Comparison of ENCODE assay signal across 21 cellular contexts in the genomic region with DNA sequence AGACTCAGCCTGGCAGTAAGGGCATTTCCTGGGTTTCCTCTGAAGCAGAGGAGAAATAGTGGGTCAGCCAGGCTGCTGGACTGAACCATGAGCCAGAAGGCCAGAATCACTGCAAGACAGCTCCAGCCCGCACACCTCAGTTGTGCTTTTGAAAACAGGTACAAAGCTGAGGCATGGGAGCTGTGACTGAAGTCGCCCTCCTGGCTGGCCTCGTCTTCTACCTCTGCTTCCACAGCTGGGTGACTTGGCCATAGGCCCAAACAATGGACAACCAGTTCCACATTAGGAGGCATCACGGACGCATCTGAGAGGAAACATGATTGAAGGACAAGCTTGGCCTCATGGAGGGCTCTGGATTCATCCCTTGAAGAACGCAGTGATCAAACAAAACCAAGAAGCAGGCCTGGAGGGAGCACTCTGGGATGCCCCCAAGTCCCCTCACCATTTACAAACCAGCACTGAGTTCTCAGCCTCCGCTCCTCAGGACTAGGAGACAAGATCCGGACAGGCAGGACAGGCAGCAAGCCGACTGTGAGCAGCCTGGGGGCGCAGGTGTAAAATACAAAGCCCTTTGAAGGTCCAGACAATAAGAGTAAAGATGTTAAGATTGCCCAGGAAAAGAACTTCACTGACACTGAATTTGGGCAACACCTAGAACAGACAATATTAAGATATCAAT.
DNase-seq lines count a peak whose midpoint lies in the region; ATAC-seq, FAIRE-seq and TF ChIP-seq lines count a peak whose summit lies in the region.
"Had no signal": no experiment of that assay in that cellular context is flagged by ENCODE, and none has a peak within 500 bp of the region (broad histone marks: within the 10 kb centered on the region; RNA-seq: fewer than 3 reads in every experiment).

No MANE protein-coding gene starts in this region.

- no peak for ATAC-seq in CD4-positive, CD25-positive, alpha-beta regulatory T cell (ENCODE audit: low read depth in 2 of 2)
- no peak for ATAC-seq in GM21619 (IDR thresholded peaks at IDR 0.05; ENCODE audit: unreplicated experiment)
- no peak for ATAC-seq in HG03469 (IDR thresholded peaks at IDR 0.05; ENCODE audit: unreplicated experiment)

- FAIRE-seq in GM12891 (lab: Jason Lieb, UNC): no peak
- FAIRE-seq: D721Med, islet of Langerhans had no signal

- CTCF ChIA-PET in RWPE1 (lab: Yijun Ruan, JAX): interaction anchor here (0.7 to 1.1 kb wide), 3 partner anchors 147 to 193 kb away, joined by 4 read pairs; no protein-coding TSS in a partner anchor

- intact Hi-C loops in posterior vena cava (cut with DNase I): loop anchor here in 1 of 2 donors (10.0 kb wide), 1 partner anchor 74 kb away; a partner anchor contains a TSS

- 93 to 96% methylated on average over 9 to 10 of the region's 10 CpGs for WGBS in endodermal cell (ENCODE audit: insufficient coverage in 1 of 2, insufficient read length in 1 of 2), 2 experiments

- H3K27ac Mint-ChIP-seq in CD4-positive, CD25-positive, alpha-beta regulatory T cell: peak overlapping the region; percentile 20 to 87 (median 51)
- no peak overlapping the region for H3K27ac Mint-ChIP-seq in endodermal cell
- H3K27ac Mint-ChIP-seq: activated CD4-positive, alpha-beta T cell treated with anti-CD3 and anti-CD28 coated beads, Interleukin-2, amount 10 ng/mL, durations not matched to agents 7 days and 5 days; T-helper 2 cell treated with Interferon-gamma antibody and Interleukin-4, amounts not matched to agents 5 μg/mL and 100 μg/mL, for 36 hours had no signal

- no peaks in the 10 kb centered on the region for H3K27me3 Mint-ChIP-seq in CD4-positive, CD25-positive, alpha-beta regulatory T cell
- H3K27me3 Mint-ChIP-seq in endodermal cell (ENCODE audit: insufficient read depth): no peaks in the 10 kb centered on the region
- H3K27me3 Mint-ChIP-seq: activated CD4-positive, alpha-beta T cell treated with anti-CD3 and anti-CD28 coated beads, Interleukin-2, amount 10 ng/mL, durations not matched to agents 7 days and 5 days; IgD-negative memory B cell had no signal

- no peak overlapping the region for H3K27ac ChIP-seq in CD4-positive, CD25-positive, alpha-beta regulatory T cell (ENCODE audit: insufficient read depth, low read length, poor library complexity, severe bottlenecking)
- peak overlapping the region; percentile 39 for H3K27ac ChIP-seq in RWPE1
- peak overlapping the region; percentile 32 for H3K27ac ChIP-seq in endodermal cell (ENCODE audit: low read depth, low read length)
- H3K27ac ChIP-seq: brain microvascular endothelial cell, VCaP had no signal

- H3K4me1 ChIP-seq in CD4-positive, CD25-positive, alpha-beta regulatory T cell (ENCODE audit: control insufficient read depth, insufficient read depth, low read length, poor library complexity, severe bottlenecking): no peaks in the 10 kb centered on the region
- H3K4me1 ChIP-seq in endodermal cell (ENCODE audit: control insufficient read depth, insufficient read depth, low read length): no peaks in the 10 kb centered on the region

- H3K4me3 ChIP-seq in CD4-positive, CD25-positive, alpha-beta regulatory T cell (ENCODE audit: low read depth, low read length): no peak overlapping the region
- no peak overlapping the region for H3K4me3 ChIP-seq in endodermal cell (ENCODE audit: low read length)
- H3K4me3 ChIP-seq: skin epidermis had no signal

- TF ChIP-seq POLR2A in GM12891 (IDR thresholded peaks at IDR 0.05; ENCODE audit: low read depth, low read length): no peak

- H3K27me3 ChIP-seq in CD4-positive, CD25-positive, alpha-beta regulatory T cell (ENCODE audit: control insufficient read depth, insufficient read depth, low read length): no peaks in the 10 kb centered on the region
- H3K27me3 ChIP-seq in endodermal cell (ENCODE audit: control insufficient read depth, insufficient read depth, low read length, poor library complexity, severe bottlenecking): no peaks in the 10 kb centered on the region
- H3K27me3 ChIP-seq: brain microvascular endothelial cell had no signal

- TF ChIP-seq CTCF in RWPE1 (conservative IDR thresholded peaks at IDR 0.05; ENCODE audit: low read depth) (no peak), endodermal cell (conservative IDR thresholded peaks at IDR 0.05) (no peak)

- no peaks in the 10 kb centered on the region for H3K9me3 ChIP-seq in CD4-positive, CD25-positive, alpha-beta regulatory T cell (ENCODE audit: control insufficient read depth in 2 of 2, low read length in 2 of 2)
- no peaks in the 10 kb centered on the region for H3K9me3 ChIP-seq in endodermal cell (ENCODE audit: control insufficient read depth, low read length)

- H3K9ac ChIP-seq in endodermal cell (ENCODE audit: extremely low read depth, low read length, poor library complexity, severe bottlenecking): no peak overlapping the region

- H3K4me3 Mint-ChIP-seq in CD4-positive, CD25-positive, alpha-beta regulatory T cell: no peak overlapping the region
- H3K4me3 Mint-ChIP-seq in endodermal cell: no peak overlapping the region
- H3K4me3 Mint-ChIP-seq: activated CD4-positive, alpha-beta T cell treated with anti-CD3 and anti-CD28 coated beads, Interleukin-2, amount 10 ng/mL, durations not matched to agents 7 days and 5 days; T-helper 2 cell treated with Interferon-gamma antibody and Interleukin-4, amounts not matched to agents 5 μg/mL and 100 μg/mL, for 36 hours had no signal

- no peak for DNase-seq in CD4-positive, CD25-positive, alpha-beta regulatory T cell
- no peak for DNase-seq in RWPE1 (ENCODE audit: low spot score)
- DNase-seq in endodermal cell: no peak
- DNase-seq in posterior vena cava (ENCODE audit: low spot score): peak; percentile 72
- no peak for DNase-seq in GM12891 (ENCODE audit: insufficient read length, low spot score)
- no peak for DNase-seq in activated CD4-positive, alpha-beta T cell treated with anti-CD3 and anti-CD28 coated beads, Interleukin-2, amount 50 U/mL, for 48 hours
- DNase-seq: activated CD4-positive, alpha-beta T cell treated with anti-CD3 and anti-CD28 coated beads, Interleukin-2, amount 10 ng/mL, durations not matched to agents 7 days and 5 days; activated gamma-delta T cell; brain microvascular endothelial cell; cortex of kidney; NCI-H1105; NCI-H345; stimulated activated CD4-positive, alpha-beta T cell treated with anti-CD3 and anti-CD28 coated beads, Interleukin-1b, Interleukin-23, amount 100 ng/mL, for 48 hours had no signal

- peaks cover 4 to 19% (median 10%) of the 10 kb centered on the region in 4 donors for H3K4me1 Mint-ChIP-seq in CD4-positive, CD25-positive, alpha-beta regulatory T cell
- peaks cover 7% of the 10 kb centered on the region for H3K4me1 Mint-ChIP-seq in endodermal cell

- no peaks in the 10 kb centered on the region for H3K9me3 Mint-ChIP-seq in CD4-positive, CD25-positive, alpha-beta regulatory T cell
- H3K9me3 Mint-ChIP-seq in endodermal cell: no peaks in the 10 kb centered on the region
- H3K9me3 Mint-ChIP-seq: activated CD4-positive, alpha-beta T cell treated with anti-CD3 and anti-CD28 coated beads, Interleukin-2, amount 10 ng/mL, durations not matched to agents 7 days and 5 days; IgD-negative memory B cell; T-helper 2 cell treated with Interferon-gamma antibody and Interleukin-4, amounts not matched to agents 5 μg/mL and 100 μg/mL, for 36 hours had no signal

- H3K36me3 Mint-ChIP-seq in CD4-positive, CD25-positive, alpha-beta regulatory T cell: peaks cover 36% of the 10 kb centered on the region
- peaks cover 42% of the 10 kb centered on the region for H3K36me3 Mint-ChIP-seq in endodermal cell (ENCODE audit: low read depth)

- peaks cover 46% of the 10 kb centered on the region for H3K36me3 ChIP-seq in CD4-positive, CD25-positive, alpha-beta regulatory T cell (ENCODE audit: control insufficient read depth, insufficient read depth, low read length)
- peaks cover 50% of the 10 kb centered on the region for H3K36me3 ChIP-seq in endodermal cell (ENCODE audit: control insufficient read depth, insufficient read depth, low read length)

- POLR2A ChIA-PET in RWPE1 (lab: Yijun Ruan, JAX; ENCODE audit: low non-redundant PET): no interaction called here

TF ChIP-seq in GM12891, 5 proteins besides CTCF, POLR2A, EP300 and RAD21:
- TF ChIP-seq SPI1 (IDR thresholded peaks at IDR 0.05; ENCODE audit: low read depth, low read length) (no peak), POU2F2 (IDR thresholded peaks at IDR 0.05; ENCODE audit: low read depth, low read length) (no peak), PAX5 (IDR thresholded peaks at IDR 0.05; ENCODE audit: insufficient read depth, low read length, severe bottlenecking) (no peak), POLR2AphosphoS5 (IDR thresholded peaks at IDR 0.05; ENCODE audit: low read depth, low read length) (no peak), TAF1 (IDR thresholded peaks at IDR 0.05; ENCODE audit: low read depth, low read length) (no peak)
